ENCODE assay signal across 5 cellular contexts in genomic region chr6:167384844-167385243, GRCh38. TPM values are rescaled to one million over a fixed set of nuclear protein-coding genes. Genes with fewer than 3 reads are reported as not detected.
"Had no signal": no experiment of that assay in that cellular context is flagged by ENCODE, and none has a peak within 500 bp of the region (broad histone marks: within the 10 kb centered on the region; RNA-seq: fewer than 3 reads in every experiment).

No MANE protein-coding gene starts in this region.

RNA-seq across cellular contexts. Expression of gene TTLL2, which starts 60.0 kb away (rescaled TPM):
- total RNA-seq: GM23338, H1, H9, HT-29 had no signal
- polyA plus RNA-seq: GM23338, H1, IgD-negative memory B cell had no signal
